Comparison of ENCODE assay signal across 24 cellular contexts in genomic region chr16:9055661-9056060, GRCh38. TPM values are rescaled to one million over a fixed set of nuclear protein-coding genes. Genes with fewer than 3 reads are reported as not detected.
A peak's percentile ranks its signal among the peaks of the same experiment; 100 is the strongest.
DNase-seq lines count a peak whose midpoint lies in the region; ATAC-seq, FAIRE-seq and TF ChIP-seq lines count a peak whose summit lies in the region.
"Had no signal": no experiment of that assay in that cellular context is flagged by ENCODE, and none has a peak within 500 bp of the region (broad histone marks: within the 10 kb centered on the region; RNA-seq: fewer than 3 reads in every experiment).

No MANE protein-coding gene starts in this region.

- 0 out of 3 replicates have a peak overlapping the region, but pooled peaks have one; percentile 9 for H3K4me2 ChIP-seq in A549
- H3K4me2 ChIP-seq: SK-N-SH had no signal

- H3K9me3 Mint-ChIP-seq in naive thymus-derived CD8-positive, alpha-beta T cell: no peaks in the 10 kb centered on the region

- H3K4me1 ChIP-seq in A549: peaks cover 24% of the 10 kb centered on the region; the same call in 2 of the 3 replicates

- peak overlapping the region in 1 of 2 experiments; percentile 32; a peak in 2 of 6 replicates for H3K27ac ChIP-seq in A549
- no peak overlapping the region for H3K27ac ChIP-seq in brain microvascular endothelial cell
- H3K27ac ChIP-seq: C4-2B, HL-60 had no signal

- POLR2A ChIA-PET in A549 (lab: Yijun Ruan, JAX): interaction anchor here (1.2 kb wide), 1 partner anchor 36 kb away, joined by 4 read pairs; the partner anchor contains the start of gene HAPSTR1
- POLR2A ChIA-PET in naive thymus-derived CD8-positive, alpha-beta T cell (lab: Charles Lee): interaction anchor here (0.7 kb wide), 1 partner anchor 269 kb away, joined by 4 read pairs; no protein-coding TSS in a partner anchor

- H3K4me3 ChIP-seq in A549 (no peak overlapping the region), brain microvascular endothelial cell (ENCODE audit: low read depth, low read length) (no peak overlapping the region)

- DNase-seq in A549 (ENCODE audit: low read depth in 1 of 2, low spot score in 1 of 2): no peak
- DNase-seq in EH (ENCODE audit: low read depth): peak; percentile 48
- DNase-seq in M059J (ENCODE audit: low read depth): peak; percentile 67
- peak; percentile 59 for DNase-seq in brain microvascular endothelial cell
- DNase-seq in naive thymus-derived CD8-positive, alpha-beta T cell: no peak
- no peak for DNase-seq in RKO (ENCODE audit: low spot score)
- DNase-seq in H54 (ENCODE audit: insufficient read length, low spot score): no peak
- DNase-seq: 8988T, DMS79 treated with DMSO at 0.1 percent for 48 hours, GDM1, GOT3, NCI-H1092 treated with DMSO at 0.1 percent for 48 hours, NCI-H2081, NCI-H2171 treated with DMSO at 0.1 percent for 48 hours, NCI-H446 treated with DMSO at 0.1 percent for 48 hours, OCI-M1, RPMI8226, SHP77 treated with DMSO at 0.1 percent for 48 hours, SK-N-SH had no signal

- no peak overlapping the region for H3K4me3 Mint-ChIP-seq in naive thymus-derived CD8-positive, alpha-beta T cell

- WGBS in A549 (ENCODE audit: missing lambda C conversion rate): 24% methylated on average over 2 of the region's 2 CpGs

- in situ Hi-C loops in brain microvascular endothelial cell (cut with HindIII; ENCODE audit: low pct_ligation_motif_present, low sequenced_read_pairs): no loop called here

- peaks cover 2 to 19% (median 5%) of the 10 kb centered on the region in 5 donors for H3K27me3 Mint-ChIP-seq in naive thymus-derived CD8-positive, alpha-beta T cell

- no peak for TF ChIP-seq RAD21 in A549 (conservative IDR thresholded peaks at IDR 0.05 in 1 of 2, IDR thresholded peaks at IDR 0.05 in 1 of 2)

- H3K27me3 ChIP-seq in brain microvascular endothelial cell (replicated peaks): no peaks in the 10 kb centered on the region

- H3K36me3 Mint-ChIP-seq in naive thymus-derived CD8-positive, alpha-beta T cell: no peaks in the 10 kb centered on the region

- CTCF ChIA-PET in A549 (lab: Yijun Ruan, JAX): no interaction called here

- TF ChIP-seq CTCF in A549 (IDR thresholded peaks at IDR 0.05) (no peak), brain microvascular endothelial cell (IDR thresholded peaks at IDR 0.05; ENCODE audit: low read depth, low read length, missing control alignments) (no peak)

- H3K9me3 ChIP-seq in A549: no peaks in the 10 kb centered on the region
- H3K9me3 ChIP-seq: SK-N-SH had no signal

- H3K27ac Mint-ChIP-seq in naive thymus-derived CD8-positive, alpha-beta T cell: no peak overlapping the region

- no peaks in the 10 kb centered on the region for H3K36me3 ChIP-seq in brain microvascular endothelial cell (replicated peaks)

- TF ChIP-seq POLR2A in A549 (IDR thresholded peaks at IDR 0.05; ENCODE audit: low read length): no peak
- TF ChIP-seq POLR2A in H54 (IDR thresholded peaks at IDR 0.05; ENCODE audit: low read depth, low read length): no peak

- no peaks in the 10 kb centered on the region for H3K4me1 Mint-ChIP-seq in naive thymus-derived CD8-positive, alpha-beta T cell

- no peak for FAIRE-seq in A549 (lab: Jason Lieb, UNC)
- no peak for FAIRE-seq in H54 (lab: Jason Lieb, UNC)
- FAIRE-seq: GM19239, HTR-8/SVneo had no signal

- ATAC-seq in A549: peak in 1 of 2 experiments; percentile 36; a peak in 2 of 6 replicates
- ATAC-seq in naive thymus-derived CD8-positive, alpha-beta T cell: no peak
- no peak for ATAC-seq in HG02970 (IDR thresholded peaks at IDR 0.05; ENCODE audit: low FRiP score, unreplicated experiment)

- TF ChIP-seq EP300 in A549 (IDR thresholded peaks at IDR 0.05): no peak

TF ChIP-seq in A549, 52 proteins besides CTCF, POLR2A, EP300 and RAD21:
- no peak for TF ChIP-seq REST (IDR thresholded peaks at IDR 0.05)
- TF ChIP-seq HOXB13 (CRISPR knock-in tag; IDR thresholded peaks at IDR 0.05; ENCODE audit: low read depth): no peak
- TF ChIP-seq JUNB (IDR thresholded peaks at IDR 0.05): no peak
- TF ChIP-seq CEBPB (IDR thresholded peaks at IDR 0.05): no peak
- TF ChIP-seq TFCP2L1 (CRISPR knock-in tag; IDR thresholded peaks at IDR 0.05): no peak
TF ChIP-seq in A549: peak in this region for 0.

RNA-seq across cellular contexts. Expression of gene HAPSTR1, which starts 35.8 kb away (rescaled TPM):
- 36.9 and 41.8 TPM in 2 replicates for polyA plus RNA-seq in A549 (2011; rRNA removed)
- 6.9 and 8.8 TPM in 2 replicates for polyA plus RNA-seq in A549 (2012; cell fraction: cytosol; rRNA removed)
- 5.1 and 9.1 TPM in 2 replicates for polyA plus RNA-seq in A549 (2012; cell fraction: nucleus; rRNA removed)
- 22.4 to 24.4 TPM (median 22.9 TPM) in 3 replicates for polyA plus RNA-seq in A549 (2017; fragmentation: RNase III; extraction: RNeasy Plus Mini Kit Qiagen cat#74134 plus additional on column Dnase treatment)
- polyA minus RNA-seq in A549 (2011; rRNA and poly(A)+ RNA removed): 42.9 and 44.1 TPM in 2 replicates
- 29.5 and 48.5 TPM in 2 replicates for total RNA-seq in M059J (2014; rRNA removed; shearing (Covaris generic))
- 100 to 1,000 TPM in 1 of 2 experiments, 10 to 100 TPM in 1; 94.1 to 102 TPM for total RNA-seq in naive thymus-derived CD8-positive, alpha-beta T cell
- 10 to 100 TPM in 2 of 3 donors, 1 to 10 TPM in 1; 9.9 to 16.5 (median 10.6) TPM for polyA plus RNA-seq in naive thymus-derived CD8-positive, alpha-beta T cell

Comparison
In these comparisons a context has a peak if more than half of its experiments do, and no peak if none do; other contexts are left out.
1. DNase-seq: peak in EH (single experiment), M059J (single experiment) and brain microvascular endothelial cell (single experiment); none in A549 (0 of 2), naive thymus-derived CD8-positive, alpha-beta T cell (0 of 10), RKO (single experiment) and H54 (single experiment).